ENCODE assay signal across 8 cellular contexts in genomic region chr2:148989882-148990493, GRCh38. TPM values are rescaled to one million over a fixed set of nuclear protein-coding genes. Genes with fewer than 3 reads are reported as not detected.
A peak's percentile ranks its signal among the peaks of the same experiment; 100 is the strongest.
DNase-seq lines count a peak whose midpoint lies in the region; ATAC-seq and TF ChIP-seq lines count a peak whose summit lies in the region.

No MANE protein-coding gene starts in this region.

- peak; percentile 39 for DNase-seq in GF-D8 (lab: John Stamatoyannopoulos, UW)
- peak in 56 of 76 experiments; percentile 1 to 64 (median 20) for DNase-seq in HUDEP-2 (lab: John Stamatoyannopoulos, UW; ENCODE audit: unreplicated experiment in 76 of 76)
- DNase-seq in NOMO-1 treated with dmso at 0.1 percent for 144 hours (lab: John Stamatoyannopoulos, UW; ENCODE audit: unreplicated experiment), result peak; percentile 50
- DNase-seq in activated T-cell treated with anti-CD3 and anti-CD28 coated beads, Interleukin-2, amount 50 U/mL, for 72 hours, result peak; percentile 48 to 50
- DNase-seq in foreskin keratinocyte, result peak; percentile 32 to 58
- no peak for DNase-seq in osteocyte (ENCODE audit: extremely low spot score, unreplicated experiment)
- no peak for DNase-seq in NK-92 (lab: John Stamatoyannopoulos, UW; ENCODE audit: unreplicated experiment)

- H3K27ac ChIP-seq in foreskin keratinocyte, result no peak overlapping the region

- peaks cover 4% of the 10 kb centered on the region for H3K4me1 Mint-ChIP-seq in activated T-cell treated with anti-CD3 and anti-CD28 coated beads, Interleukin-2, amount 50 U/mL, for 72 hours (ENCODE audit: low read depth)
- H3K4me1 Mint-ChIP-seq in osteocyte (ENCODE audit: unreplicated experiment), result no peaks in the 10 kb centered on the region

- H3K4me1 ChIP-seq in foreskin keratinocyte, result no peaks in the 10 kb centered on the region

- ATAC-seq in GM21619 (IDR thresholded peaks at IDR 0.05; ENCODE audit: unreplicated experiment) (peak; percentile 91), foreskin keratinocyte (peak; percentile 86)
- peak; percentile 65 to 85 for ATAC-seq in activated T-cell treated with anti-CD3 and anti-CD28 coated beads, Interleukin-2, amount 50 U/mL, for 72 hours (replicated peaks in 1 of 2)

- H3K27me3 ChIP-seq in foreskin keratinocyte, result peaks cover 7% of the 10 kb centered on the region

- TF ChIP-seq CTCF in foreskin keratinocyte (conservative IDR thresholded peaks at IDR 0.05) (peak; percentile 84), osteocyte (IDR thresholded peaks at IDR 0.05) (peak; percentile 88)

- no peak overlapping the region for H3K4me3 Mint-ChIP-seq in activated T-cell treated with anti-CD3 and anti-CD28 coated beads, Interleukin-2, amount 50 U/mL, for 72 hours
- H3K4me3 Mint-ChIP-seq in osteocyte (ENCODE audit: unreplicated experiment), result no peak overlapping the region

- H3K27me3 Mint-ChIP-seq in activated T-cell treated with anti-CD3 and anti-CD28 coated beads, Interleukin-2, amount 50 U/mL, for 72 hours (ENCODE audit: low read depth), result no peaks in the 10 kb centered on the region
- H3K27me3 Mint-ChIP-seq in osteocyte (ENCODE audit: unreplicated experiment), result no peaks in the 10 kb centered on the region

- H3K36me3 Mint-ChIP-seq in activated T-cell treated with anti-CD3 and anti-CD28 coated beads, Interleukin-2, amount 50 U/mL, for 72 hours (ENCODE audit: insufficient read depth in 2 of 2), result no peaks in the 10 kb centered on the region
- H3K36me3 Mint-ChIP-seq in osteocyte (ENCODE audit: unreplicated experiment), result no peaks in the 10 kb centered on the region

- no peaks in the 10 kb centered on the region for H3K9me3 Mint-ChIP-seq in activated T-cell treated with anti-CD3 and anti-CD28 coated beads, Interleukin-2, amount 50 U/mL, for 72 hours
- no peaks in the 10 kb centered on the region for H3K9me3 Mint-ChIP-seq in osteocyte (ENCODE audit: unreplicated experiment)

- no peak overlapping the region for H3K27ac Mint-ChIP-seq in activated T-cell treated with anti-CD3 and anti-CD28 coated beads, Interleukin-2, amount 50 U/mL, for 72 hours
- H3K27ac Mint-ChIP-seq in osteocyte (ENCODE audit: unreplicated experiment), result no peak overlapping the region

RNA-seq across cellular contexts. Expression of gene LYPD6B, which starts 48.5 kb away (rescaled TPM):
- total RNA-seq in activated T-cell treated with anti-CD3 and anti-CD28 coated beads, Interleukin-2, amount 50 U/mL, for 72 hours, result not detected
- total RNA-seq in foreskin keratinocyte (5.2 and 7.7 TPM in 2 replicates), osteocyte (13.5 and 14.5 TPM in 2 replicates)
- polyA plus RNA-seq in foreskin keratinocyte, result 5.8 and 8.8 TPM in 2 replicates

Comparison
In these comparisons a context has a peak if more than half of its experiments do, and no peak if none do; other contexts are left out.
1. DNase-seq: peak in GF-D8 (single experiment), HUDEP-2 (56 of 76), NOMO-1 treated with dmso at 0.1 percent for 144 hours (single experiment), activated T-cell treated with anti-CD3 and anti-CD28 coated beads, Interleukin-2, amount 50 U/mL, for 72 hours (2 of 2) and foreskin keratinocyte (2 of 2); none in osteocyte (single experiment) and NK-92 (single experiment).
2. Peak in every context shown above with its lines, with median percentiles within 50 percentile points of each other: ATAC-seq.